Comparison of ENCODE assay signal across 31 cellular contexts in genomic region chrX:42967681-42968080, GRCh38.
"Had no signal": no experiment of that assay in that cellular context is flagged by ENCODE, and none has a peak within 500 bp of the region (broad histone marks: within the 10 kb centered on the region; RNA-seq: fewer than 3 reads in every experiment).

No MANE protein-coding gene starts in this region.

- H3K4me3 ChIP-seq: cardiac muscle cell, coronary artery, dorsolateral prefrontal cortex, left lung, lower lobe of right lung, mucosa of descending colon, skin epidermis, suprapubic skin, tibial artery, upper lobe of right lung had no signal

- DNase-seq: activated CD4-positive, alpha-beta memory T cell treated with anti-CD3 and anti-CD28 coated beads for 36 hours; activated CD4-positive, alpha-beta T cell treated with anti-CD3 and anti-CD28 coated beads, Interleukin-2, amount 10 ng/mL, durations not matched to agents 24 days and 14 days; activated CD4-positive, CD25-positive, alpha-beta regulatory T cell treated with anti-CD3 and anti-CD28 coated beads, Interleukin-2, amount 50 U/mL, for 72 hours; activated CD8-positive, alpha-beta memory T cell treated with anti-CD3 and anti-CD28 coated beads, Interleukin-2, amount 50 U/mL, for 48 hours; activated gamma-delta T cell; activated naive CD4-positive, alpha-beta T cell treated with anti-CD3 and anti-CD28 coated beads, Interleukin-2, amount 50 U/mL, for 16 hours; activated T-cell treated with anti-CD3 and anti-CD28 coated beads, Interleukin-2, amount 50 U/mL, for 24 hours; anterior cingulate cortex; dorsolateral prefrontal cortex; effector memory CD4-positive, alpha-beta T cell; head of caudate nucleus; hypothalamus; immature natural killer cell; left lung; lower lobe of right lung; mucosa of descending colon; retina; stimulated activated CD4-positive, alpha-beta T cell treated with anti-CD3 and anti-CD28 coated beads, Interleukin-4, amount 100 ng/mL, for 24 hours; stimulated activated naive B cell treated with anti-CD40 and anti-IgM and Interleukin-4, amounts not matched to agents 10 μg/mL and 1 μg/mL and 100 μg/mL, for 72 hours; T-helper 9 cell; tibial artery; upper lobe of right lung had no signal

- H3K27ac Mint-ChIP-seq: activated CD4-positive, alpha-beta memory T cell treated with anti-CD3 and anti-CD28 coated beads for 36 hours; activated CD4-positive, alpha-beta T cell treated with anti-CD3 and anti-CD28 coated beads, Interleukin-2, amount 10 ng/mL, durations not matched to agents 24 days and 14 days; activated T-cell treated with anti-CD3 and anti-CD28 coated beads, Interleukin-2, amount 50 U/mL, for 24 hours; brain; immature natural killer cell; progenitor cell of endocrine pancreas; stimulated activated naive B cell treated with anti-CD40 and anti-IgM and Interleukin-4, amounts not matched to agents 10 μg/mL and 1 μg/mL and 100 μg/mL, for 72 hours had no signal

- H3K4me1 ChIP-seq: left lung, lower lobe of right lung, suprapubic skin, tibial artery, upper lobe of right lung had no signal

- H3K9me3 ChIP-seq: left lung, lower lobe of right lung, mucosa of descending colon, neutrophil, suprapubic skin, tibial artery, upper lobe of right lung had no signal

- H3K27me3 Mint-ChIP-seq: activated CD4-positive, alpha-beta memory T cell treated with anti-CD3 and anti-CD28 coated beads for 36 hours; activated CD4-positive, alpha-beta T cell treated with anti-CD3 and anti-CD28 coated beads, Interleukin-2, amount 10 ng/mL, durations not matched to agents 24 days and 14 days; progenitor cell of endocrine pancreas; stimulated activated naive B cell treated with anti-CD40 and anti-IgM and Interleukin-4, amounts not matched to agents 10 μg/mL and 1 μg/mL and 100 μg/mL, for 72 hours had no signal

- H3K27ac ChIP-seq: cardiac muscle cell, coronary artery, dorsolateral prefrontal cortex, left lung, lower lobe of right lung, neutrophil, skin epidermis, suprapubic skin, tibial artery, upper lobe of right lung had no signal

- H3K36me3 ChIP-seq: cardiac muscle cell, left lung, lower lobe of right lung, neutrophil, suprapubic skin, tibial artery, upper lobe of right lung had no signal

- H3K4me3 Mint-ChIP-seq: activated CD4-positive, alpha-beta memory T cell treated with anti-CD3 and anti-CD28 coated beads for 36 hours; activated CD4-positive, alpha-beta T cell treated with anti-CD3 and anti-CD28 coated beads, Interleukin-2, amount 10 ng/mL, durations not matched to agents 24 days and 14 days; activated T-cell treated with anti-CD3 and anti-CD28 coated beads, Interleukin-2, amount 50 U/mL, for 24 hours; brain; immature natural killer cell; natural killer cell treated with Interleukin-12 subunit alpha and Interleukin-12 subunit beta and Interleukin-15 and Interleukin-18, amount 100 ng/mL, for 72 hours; stimulated activated naive B cell treated with anti-CD40 and anti-IgM and Interleukin-4, amounts not matched to agents 10 μg/mL and 1 μg/mL and 100 μg/mL, for 72 hours had no signal

- H3K4me1 Mint-ChIP-seq: activated CD4-positive, alpha-beta T cell treated with anti-CD3 and anti-CD28 coated beads, Interleukin-2, amount 10 ng/mL, durations not matched to agents 24 days and 14 days; brain; immature natural killer cell had no signal

- H3K27me3 ChIP-seq: cardiac muscle cell, left lung, neutrophil, suprapubic skin, tibial artery, upper lobe of right lung had no signal

- H3K9me3 Mint-ChIP-seq: activated CD4-positive, alpha-beta memory T cell treated with anti-CD3 and anti-CD28 coated beads for 36 hours; activated T-cell treated with anti-CD3 and anti-CD28 coated beads, Interleukin-2, amount 50 U/mL, for 24 hours; immature natural killer cell; natural killer cell treated with Interleukin-12 subunit alpha and Interleukin-12 subunit beta and Interleukin-15 and Interleukin-18, amount 100 ng/mL, for 72 hours had no signal

- H3K36me3 Mint-ChIP-seq: activated CD4-positive, alpha-beta memory T cell treated with anti-CD3 and anti-CD28 coated beads for 36 hours; brain; immature natural killer cell; natural killer cell treated with Interleukin-12 subunit alpha and Interleukin-12 subunit beta and Interleukin-15 and Interleukin-18, amount 100 ng/mL, for 72 hours had no signal

- ATAC-seq: left lung; lower lobe of right lung; mucosa of descending colon; natural killer cell treated with Interleukin-12 subunit alpha and Interleukin-12 subunit beta and Interleukin-15 and Interleukin-18, amount 100 ng/mL, for 72 hours; sciatic nerve; stimulated activated naive B cell treated with anti-CD40 and anti-IgM and Interleukin-4, amounts not matched to agents 10 μg/mL and 1 μg/mL and 100 μg/mL, for 72 hours; upper lobe of right lung had no signal
